Comparison of ENCODE assay signal across 37 cellular contexts in genomic region chr17:79525793-79526677, GRCh38.
"Had no signal": no experiment of that assay in that cellular context is flagged by ENCODE, and none has a peak within 500 bp of the region (broad histone marks: within the 10 kb centered on the region; RNA-seq: fewer than 3 reads in every experiment).

No MANE protein-coding gene starts in this region.

- H3K36me3 ChIP-seq: ascending aorta, cardiac muscle cell had no signal

- H3K36me3 Mint-ChIP-seq: activated CD4-positive, alpha-beta memory T cell treated with anti-CD3 and anti-CD28 coated beads for 36 hours; activated naive CD4-positive, alpha-beta T cell treated with anti-CD3 and anti-CD28 coated beads, Interleukin-2, amount 10 ng/mL, durations not matched to agents 7 days and 5 days; activated naive CD4-positive, alpha-beta T cell treated with anti-CD3 and anti-CD28 coated beads, Interleukin-2, amount 50 U/mL, for 24 hours; activated naive CD8-positive, alpha-beta T cell; activated naive CD8-positive, alpha-beta T cell treated with anti-CD3 and anti-CD28 coated beads, Interleukin-2, amount 10 ng/mL, durations not matched to agents 7 days and 5 days; brain had no signal

- H3K9me3 ChIP-seq: ascending aorta had no signal

- H3K27me3 ChIP-seq: ascending aorta had no signal

- DNase-seq: activated B cell treated with CpG ODN at 0.5 μM for 24 hours; activated CD4-positive, alpha-beta memory T cell treated with anti-CD3 and anti-CD28 coated beads for 36 hours; activated CD4-positive, alpha-beta T cell treated with anti-CD3 and anti-CD28 coated beads for 4 hours; activated CD4-positive, alpha-beta T cell treated with anti-CD3 and anti-CD28 coated beads, Interleukin-2, amount 10 ng/mL, durations not matched to agents 24 days and 14 days; activated CD4-positive, alpha-beta T cell treated with anti-CD3 and anti-CD28 coated beads, Interleukin-2, amount 50 U/mL, for 1 hour; activated CD4-positive, alpha-beta T cell treated with anti-CD3 and anti-CD28 coated beads, Interleukin-2, amount 50 U/mL, for 4 hours; activated CD4-positive, CD25-positive, alpha-beta regulatory T cell treated with anti-CD3 and anti-CD28 coated beads, Interleukin-2, amount 50 U/mL, for 72 hours; activated CD8-positive, alpha-beta memory T cell treated with anti-CD3 and anti-CD28 coated beads, Interleukin-2, amount 50 U/mL, for 4 hours; activated CD8-positive, alpha-beta T cell treated with anti-CD3 and anti-CD28 coated beads for 36 hours; activated gamma-delta T cell; activated naive CD4-positive, alpha-beta T cell treated with anti-CD3 and anti-CD28 coated beads, Interleukin-2, amount 10 ng/mL, durations not matched to agents 7 days and 5 days; activated naive CD4-positive, alpha-beta T cell treated with Interleukin-2 at 50 U/mL for 16 hours; activated naive CD8-positive, alpha-beta T cell treated with anti-CD3 and anti-CD28 coated beads, Interleukin-2, amount 10 ng/mL, durations not matched to agents 7 days and 5 days; activated naive CD8-positive, alpha-beta T cell treated with anti-CD3 and anti-CD28 coated beads, Interleukin-2, amount 50 U/mL, for 24 hours; activated T-cell treated with anti-CD3 and anti-CD28 coated beads for 4 hours; activated T-cell treated with anti-CD3 and anti-CD28 coated beads, Interleukin-2, amount 50 U/mL, for 1 hour; activated T-cell treated with anti-CD3 and anti-CD28 coated beads, Interleukin-2, amount 50 U/mL, for 4 hours; activated T-cell treated with anti-CD3 and anti-CD28 coated beads, Interleukin-2, amount 50 U/mL, for 72 hours; amygdala; anterior cingulate cortex; cerebellar nuclear complex; T-helper 1 cell; T-helper 2 cell; T-helper 9 cell had no signal

- ATAC-seq: activated CD8-positive, alpha-beta T cell treated with anti-CD3 and anti-CD28 coated beads for 36 hours; activated naive CD8-positive, alpha-beta T cell treated with anti-CD3 and anti-CD28 coated beads, Interleukin-2, amount 50 U/mL, for 24 hours; activated T-cell treated with anti-CD3 and anti-CD28 coated beads, Interleukin-2, amount 50 U/mL, for 4 hours; activated T-cell treated with anti-CD3 and anti-CD28 coated beads, Interleukin-2, amount 50 U/mL, for 72 hours; activated T-helper 17 cell treated with anti-CD3 and anti-CD28 coated beads, Interleukin-2, amount 50 U/mL, for 72 hours had no signal

- FAIRE-seq: bronchial epithelial cell, TTC549 had no signal

- H3K4me3 Mint-ChIP-seq: activated B cell treated with CpG ODN at 0.5 μM for 24 hours; activated CD4-positive, alpha-beta memory T cell treated with anti-CD3 and anti-CD28 coated beads for 36 hours; activated CD4-positive, alpha-beta T cell treated with anti-CD3 and anti-CD28 coated beads, Interleukin-2, amount 10 ng/mL, durations not matched to agents 24 days and 14 days; activated CD8-positive, alpha-beta T cell treated with anti-CD3 and anti-CD28 coated beads for 36 hours; activated naive CD4-positive, alpha-beta T cell treated with anti-CD3 and anti-CD28 coated beads, Interleukin-2, amount 10 ng/mL, durations not matched to agents 7 days and 5 days; activated naive CD4-positive, alpha-beta T cell treated with anti-CD3 and anti-CD28 coated beads, Interleukin-2, amount 50 U/mL, for 24 hours; activated naive CD8-positive, alpha-beta T cell; activated naive CD8-positive, alpha-beta T cell treated with anti-CD3 and anti-CD28 coated beads, Interleukin-2, amount 10 ng/mL, durations not matched to agents 7 days and 5 days; activated naive CD8-positive, alpha-beta T cell treated with anti-CD3 and anti-CD28 coated beads, Interleukin-2, amount 50 U/mL, for 24 hours; activated T-cell treated with anti-CD3 and anti-CD28 coated beads, Interleukin-2, amount 50 U/mL, for 4 hours; activated T-cell treated with anti-CD3 and anti-CD28 coated beads, Interleukin-2, amount 50 U/mL, for 72 hours; activated T-helper 1 cell treated with anti-CD3 and anti-CD28 coated beads, Interleukin-12 subunit alpha, Interleukin-12 subunit beta, Interleukin-2, Interleukin-4 antibody, amounts not matched to agents 30 ng/mL and 10 ng/mL and 1 ng/mL, durations not matched to agents 14 hours and 24 hours and 36 hours; activated T-helper 17 cell treated with anti-CD3 and anti-CD28 coated beads, Interleukin-2, amount 50 U/mL, for 72 hours; brain; central memory CD8-positive, alpha-beta T cell; T-helper 1 cell treated with Interleukin-12 subunit alpha and Interleukin-12 subunit beta and Interleukin-4 antibody, amounts not matched to agents 30 μg/mL and 1 μg/mL, for 36 hours; T-helper 2 cell treated with Interferon-gamma antibody and Interleukin-4, amounts not matched to agents 5 μg/mL and 100 μg/mL, for 36 hours had no signal

- H3K27ac ChIP-seq: ascending aorta, cardiac muscle cell, VCaP had no signal

- H3K9me3 Mint-ChIP-seq: activated B cell treated with CpG ODN at 0.5 μM for 24 hours; activated CD4-positive, alpha-beta memory T cell treated with anti-CD3 and anti-CD28 coated beads for 36 hours; activated CD4-positive, alpha-beta T cell treated with anti-CD3 and anti-CD28 coated beads, Interleukin-2, amount 10 ng/mL, durations not matched to agents 24 days and 14 days; activated CD8-positive, alpha-beta T cell treated with anti-CD3 and anti-CD28 coated beads for 36 hours; activated naive CD4-positive, alpha-beta T cell treated with anti-CD3 and anti-CD28 coated beads, Interleukin-2, amount 10 ng/mL, durations not matched to agents 7 days and 5 days; activated naive CD4-positive, alpha-beta T cell treated with anti-CD3 and anti-CD28 coated beads, Interleukin-2, amount 50 U/mL, for 24 hours; activated naive CD8-positive, alpha-beta T cell treated with anti-CD3 and anti-CD28 coated beads, Interleukin-2, amount 10 ng/mL, durations not matched to agents 7 days and 5 days; activated naive CD8-positive, alpha-beta T cell treated with anti-CD3 and anti-CD28 coated beads, Interleukin-2, amount 50 U/mL, for 24 hours; activated T-cell treated with anti-CD3 and anti-CD28 coated beads, Interleukin-2, amount 50 U/mL, for 4 hours; activated T-cell treated with anti-CD3 and anti-CD28 coated beads, Interleukin-2, amount 50 U/mL, for 72 hours; activated T-helper 1 cell treated with anti-CD3 and anti-CD28 coated beads, Interleukin-12 subunit alpha, Interleukin-12 subunit beta, Interleukin-2, Interleukin-4 antibody, amounts not matched to agents 30 ng/mL and 10 ng/mL and 1 ng/mL, durations not matched to agents 14 hours and 24 hours and 36 hours; activated T-helper 17 cell treated with anti-CD3 and anti-CD28 coated beads, Interleukin-2, amount 50 U/mL, for 72 hours; central memory CD8-positive, alpha-beta T cell; T-helper 1 cell treated with Interleukin-12 subunit alpha and Interleukin-12 subunit beta and Interleukin-4 antibody, amounts not matched to agents 30 μg/mL and 1 μg/mL, for 36 hours; T-helper 2 cell treated with Interferon-gamma antibody and Interleukin-4, amounts not matched to agents 5 μg/mL and 100 μg/mL, for 36 hours had no signal

- H3K27ac Mint-ChIP-seq: activated B cell treated with CpG ODN at 0.5 μM for 24 hours; activated CD4-positive, alpha-beta memory T cell treated with anti-CD3 and anti-CD28 coated beads for 36 hours; activated CD4-positive, alpha-beta T cell treated with anti-CD3 and anti-CD28 coated beads, Interleukin-2, amount 10 ng/mL, durations not matched to agents 24 days and 14 days; activated CD8-positive, alpha-beta T cell treated with anti-CD3 and anti-CD28 coated beads for 36 hours; activated naive CD4-positive, alpha-beta T cell treated with anti-CD3 and anti-CD28 coated beads, Interleukin-2, amount 10 ng/mL, durations not matched to agents 7 days and 5 days; activated naive CD4-positive, alpha-beta T cell treated with anti-CD3 and anti-CD28 coated beads, Interleukin-2, amount 50 U/mL, for 24 hours; activated naive CD8-positive, alpha-beta T cell; activated naive CD8-positive, alpha-beta T cell treated with anti-CD3 and anti-CD28 coated beads, Interleukin-2, amount 10 ng/mL, durations not matched to agents 7 days and 5 days; activated naive CD8-positive, alpha-beta T cell treated with anti-CD3 and anti-CD28 coated beads, Interleukin-2, amount 50 U/mL, for 24 hours; activated T-cell treated with anti-CD3 and anti-CD28 coated beads, Interleukin-2, amount 50 U/mL, for 72 hours; activated T-helper 1 cell treated with anti-CD3 and anti-CD28 coated beads, Interleukin-12 subunit alpha, Interleukin-12 subunit beta, Interleukin-2, Interleukin-4 antibody, amounts not matched to agents 30 ng/mL and 10 ng/mL and 1 ng/mL, durations not matched to agents 14 hours and 24 hours and 36 hours; activated T-helper 17 cell treated with anti-CD3 and anti-CD28 coated beads, Interleukin-2, amount 50 U/mL, for 72 hours; T-helper 1 cell treated with Interleukin-12 subunit alpha and Interleukin-12 subunit beta and Interleukin-4 antibody, amounts not matched to agents 30 μg/mL and 1 μg/mL, for 36 hours; T-helper 2 cell treated with Interferon-gamma antibody and Interleukin-4, amounts not matched to agents 5 μg/mL and 100 μg/mL, for 36 hours had no signal

- H3K4me3 ChIP-seq: ascending aorta, cardiac muscle cell had no signal

- H3K4me1 ChIP-seq: ascending aorta had no signal

- H3K4me1 Mint-ChIP-seq: activated B cell treated with CpG ODN at 0.5 μM for 24 hours; activated CD4-positive, alpha-beta T cell treated with anti-CD3 and anti-CD28 coated beads, Interleukin-2, amount 10 ng/mL, durations not matched to agents 24 days and 14 days; activated naive CD4-positive, alpha-beta T cell treated with anti-CD3 and anti-CD28 coated beads, Interleukin-2, amount 10 ng/mL, durations not matched to agents 7 days and 5 days; activated naive CD4-positive, alpha-beta T cell treated with anti-CD3 and anti-CD28 coated beads, Interleukin-2, amount 50 U/mL, for 24 hours; activated naive CD8-positive, alpha-beta T cell treated with anti-CD3 and anti-CD28 coated beads, Interleukin-2, amount 10 ng/mL, durations not matched to agents 7 days and 5 days; activated naive CD8-positive, alpha-beta T cell treated with anti-CD3 and anti-CD28 coated beads, Interleukin-2, amount 50 U/mL, for 24 hours; activated T-helper 17 cell treated with anti-CD3 and anti-CD28 coated beads, Interleukin-2, amount 50 U/mL, for 72 hours; central memory CD8-positive, alpha-beta T cell had no signal
